ENCODE assay signal across 3 cellular contexts in genomic region chr16:53581784-53582183, GRCh38.
TF ChIP-seq lines count a peak whose summit lies in the region.

No MANE protein-coding gene starts in this region.

TF ChIP-seq in A549, 52 proteins besides CTCF, POLR2A, EP300 and RAD21:
- TF ChIP-seq HES2 (IDR thresholded peaks at IDR 0.05): no peak
- TF ChIP-seq E2F6 (IDR thresholded peaks at IDR 0.05; ENCODE audit: borderline replicate concordance, low read depth): no peak
- no peak for TF ChIP-seq NPAS2 (CRISPR knock-in tag; IDR thresholded peaks at IDR 0.05; ENCODE audit: borderline replicate concordance)
- no peak for TF ChIP-seq TFCP2L1 (CRISPR knock-in tag; IDR thresholded peaks at IDR 0.05)
- TF ChIP-seq MAFK (IDR thresholded peaks at IDR 0.05; ENCODE audit: partially characterized antibody): peak; percentile 86
- TF ChIP-seq RARB (CRISPR knock-in tag; IDR thresholded peaks at IDR 0.05): no peak
- TF ChIP-seq JUNB (IDR thresholded peaks at IDR 0.05): no peak

TF ChIP-seq in IMR-90, 13 proteins besides CTCF, POLR2A, EP300 and RAD21:
- TF ChIP-seq SMC3 (IDR thresholded peaks at IDR 0.05; ENCODE audit: low read depth, low read length) (no peak), ELK1 (IDR thresholded peaks at IDR 0.05; ENCODE audit: borderline replicate concordance, low read depth, low read length) (no peak), FOS (IDR thresholded peaks at IDR 0.05; ENCODE audit: low read depth, low read length) (no peak), RCOR1 (IDR thresholded peaks at IDR 0.05; ENCODE audit: insufficient replicate concordance, low read length) (no peak), USF2 (IDR thresholded peaks at IDR 0.05; ENCODE audit: low read depth, low read length) (0 out of 2 replicates have a peak, but pooled peaks have one; percentile 20), NFE2L2 (IDR thresholded peaks at IDR 0.05; ENCODE audit: low read depth, low read length) (peak; percentile 21; the same call in 1 of the 2 replicates), MAZ (IDR thresholded peaks at IDR 0.05; ENCODE audit: borderline replicate concordance, low read depth, low read length) (no peak), MAFK (IDR thresholded peaks at IDR 0.05; ENCODE audit: low read depth, low read length) (peak; percentile 55)

TF ChIP-seq in H1, 55 proteins besides CTCF, POLR2A, EP300 and RAD21:
- no peak for TF ChIP-seq CREB1 (IDR thresholded peaks at IDR 0.05)
- TF ChIP-seq CBX8 (IDR thresholded peaks at IDR 0.05; ENCODE audit: borderline replicate concordance, low read depth, low read length): no peak
- no peak for TF ChIP-seq MAX (IDR thresholded peaks at IDR 0.05)
